ENCODE assay signal across 18 cellular contexts in the genomic region with DNA sequence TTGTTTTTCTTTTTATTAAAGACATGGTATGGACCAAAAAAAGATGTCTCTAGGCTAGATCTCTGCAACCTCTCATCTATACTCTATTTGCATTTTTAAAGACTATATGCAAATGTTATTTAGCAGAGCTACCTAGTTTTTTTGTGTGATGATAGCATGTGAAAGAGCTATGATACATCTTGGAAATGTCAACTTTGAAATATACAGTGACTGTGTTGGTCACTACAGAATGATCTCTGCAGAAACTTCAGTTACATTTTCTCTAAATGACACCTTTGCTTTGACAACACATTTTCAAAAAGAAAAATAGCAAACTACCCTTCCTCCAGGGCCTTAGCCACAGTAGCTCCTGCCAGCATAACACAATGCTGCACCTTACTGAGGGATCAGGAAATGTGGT.
DNase-seq lines count a peak whose midpoint lies in the region; ATAC-seq, FAIRE-seq and TF ChIP-seq lines count a peak whose summit lies in the region.
"Had no signal": no experiment of that assay in that cellular context is flagged by ENCODE, and none has a peak within 500 bp of the region (broad histone marks: within the 10 kb centered on the region; RNA-seq: fewer than 3 reads in every experiment).

No MANE protein-coding gene starts in this region.

- no peaks in the 10 kb centered on the region for H3K27me3 ChIP-seq in ascending aorta
- H3K27me3 ChIP-seq: SJCRH30 had no signal

- peak; percentile 85 for FAIRE-seq in GM12892 (lab: Jason Lieb, UNC)
- FAIRE-seq: A204.1, G401.6 had no signal

- peak overlapping the region; percentile 32 for H3K27ac Mint-ChIP-seq in activated naive CD8-positive, alpha-beta T cell treated with anti-CD3 and anti-CD28 coated beads, Interleukin-2, amount 50 U/mL, for 24 hours

- intact Hi-C loops in ascending aorta (cut with DNase I): no loop called here

- H3K4me1 Mint-ChIP-seq in activated T-cell treated with anti-CD3 and anti-CD28 coated beads, Interleukin-2, amount 50 U/mL, for 4 hours (ENCODE audit: low read depth): peaks cover 63% of the 10 kb centered on the region
- H3K4me1 Mint-ChIP-seq in activated naive CD8-positive, alpha-beta T cell treated with anti-CD3 and anti-CD28 coated beads, Interleukin-2, amount 50 U/mL, for 24 hours: peaks cover 68% of the 10 kb centered on the region

- peak; percentile 55 to 57 for ATAC-seq in activated T-cell treated with anti-CD3 and anti-CD28 coated beads, Interleukin-2, amount 50 U/mL, for 4 hours
- ATAC-seq in activated naive CD8-positive, alpha-beta T cell treated with anti-CD3 and anti-CD28 coated beads, Interleukin-2, amount 50 U/mL, for 24 hours: peak; percentile 53
- peak; percentile 47 for ATAC-seq in stimulated activated naive CD8-positive, alpha-beta T cell treated with anti-CD3 and anti-CD28 coated beads, Interleukin-15, Interleukin-2, amounts not matched to agents 100 U/mL and 50 U/mL, for 24 hours
- ATAC-seq: Panc1 had no signal

- no peak overlapping the region for H3K4me3 Mint-ChIP-seq in activated T-cell treated with anti-CD3 and anti-CD28 coated beads, Interleukin-2, amount 50 U/mL, for 4 hours
- H3K4me3 Mint-ChIP-seq in activated naive CD8-positive, alpha-beta T cell treated with anti-CD3 and anti-CD28 coated beads, Interleukin-2, amount 50 U/mL, for 24 hours: no peak overlapping the region
- H3K4me3 Mint-ChIP-seq: CD14-positive monocyte had no signal

- no peaks in the 10 kb centered on the region for H3K36me3 ChIP-seq in ascending aorta
- H3K36me3 ChIP-seq: SJCRH30 had no signal

- H3K9me3 Mint-ChIP-seq in activated T-cell treated with anti-CD3 and anti-CD28 coated beads, Interleukin-2, amount 50 U/mL, for 4 hours: peaks cover 3% of the 10 kb centered on the region
- H3K9me3 Mint-ChIP-seq in activated naive CD8-positive, alpha-beta T cell treated with anti-CD3 and anti-CD28 coated beads, Interleukin-2, amount 50 U/mL, for 24 hours: peaks cover 13% of the 10 kb centered on the region

- no peaks in the 10 kb centered on the region for H3K9me3 ChIP-seq in ascending aorta
- H3K9me3 ChIP-seq: SJCRH30 had no signal

- no peaks in the 10 kb centered on the region for H3K4me1 ChIP-seq in ascending aorta
- H3K4me1 ChIP-seq: SJCRH30 had no signal

- no peak overlapping the region for H3K27ac ChIP-seq in ascending aorta
- H3K27ac ChIP-seq: KMS-11, SJCRH30 had no signal

- H3K27me3 Mint-ChIP-seq in activated T-cell treated with anti-CD3 and anti-CD28 coated beads, Interleukin-2, amount 50 U/mL, for 4 hours (ENCODE audit: low read depth): no peaks in the 10 kb centered on the region
- H3K27me3 Mint-ChIP-seq in activated naive CD8-positive, alpha-beta T cell treated with anti-CD3 and anti-CD28 coated beads, Interleukin-2, amount 50 U/mL, for 24 hours: no peaks in the 10 kb centered on the region

- H3K36me3 Mint-ChIP-seq in activated T-cell treated with anti-CD3 and anti-CD28 coated beads, Interleukin-2, amount 50 U/mL, for 4 hours (ENCODE audit: insufficient read depth): peaks cover 34% of the 10 kb centered on the region
- H3K36me3 Mint-ChIP-seq in activated naive CD8-positive, alpha-beta T cell treated with anti-CD3 and anti-CD28 coated beads, Interleukin-2, amount 50 U/mL, for 24 hours (ENCODE audit: low read depth): peaks cover 57% of the 10 kb centered on the region

- no peak for TF ChIP-seq CTCF in ascending aorta (IDR thresholded peaks at IDR 0.05)

- DNase-seq in activated T-cell treated with anti-CD3 and anti-CD28 coated beads, Interleukin-2, amount 50 U/mL, for 4 hours: no peak
- DNase-seq in activated T-cell treated with anti-CD3 and anti-CD28 coated beads for 4 hours (no peak), GM12892 (ENCODE audit: insufficient read length) (no peak), SIG-M5 treated with dmso at 0.1 percent for 504 hours (lab: John Stamatoyannopoulos, UW; ENCODE audit: unreplicated experiment) (no peak), ascending aorta (ENCODE audit: low spot score in 2 of 2) (no peak)
- no peak for DNase-seq in activated naive CD8-positive, alpha-beta T cell treated with anti-CD3 and anti-CD28 coated beads, Interleukin-2, amount 50 U/mL, for 24 hours
- DNase-seq in stimulated activated naive CD8-positive, alpha-beta T cell treated with anti-CD3 and anti-CD28 coated beads, Interleukin-15, Interleukin-2, amounts not matched to agents 100 U/mL and 50 U/mL, for 24 hours: no peak
- DNase-seq: NCI-H1105, NCI-H2029 treated with DMSO at 0.1 percent for 48 hours, NCI-H226, NCI-H510A treated with DMSO at 0.1 percent for 48 hours, NCI-H774, SJCRH30 had no signal

- no peak overlapping the region for H3K4me3 ChIP-seq in ascending aorta
- H3K4me3 ChIP-seq: SJCRH30 had no signal

- no peak for TF ChIP-seq POLR2A in GM12892 (IDR thresholded peaks at IDR 0.05; ENCODE audit: low read depth, low read length)
